In the genomic region with DNA sequence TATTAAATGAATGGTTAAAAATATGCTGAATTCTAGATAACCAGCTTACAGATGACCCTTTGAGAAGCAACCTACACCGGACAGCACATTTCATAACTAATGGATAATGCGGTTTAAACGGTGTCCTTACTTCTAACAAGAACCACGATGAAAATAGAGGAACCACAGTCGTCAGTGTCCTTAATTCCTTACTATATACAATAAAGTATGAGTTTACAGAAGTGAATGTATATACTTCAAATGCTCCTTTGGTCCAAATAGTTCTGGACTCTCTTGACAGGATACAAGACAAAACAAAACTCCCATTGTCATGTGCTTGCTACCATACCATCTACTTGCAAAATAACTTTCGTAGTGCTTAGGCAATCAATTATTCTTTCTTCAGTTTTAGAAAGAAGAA, we compare ENCODE assay signal across 11 cellular contexts. TPM values are rescaled to one million over a fixed set of nuclear protein-coding genes. Genes with fewer than 3 reads are reported as not detected.
DNase-seq lines count a peak whose midpoint lies in the region; ATAC-seq and TF ChIP-seq lines count a peak whose summit lies in the region.
"Had no signal": no experiment of that assay in that cellular context is flagged by ENCODE, and none has a peak within 500 bp of the region (broad histone marks: within the 10 kb centered on the region; RNA-seq: fewer than 3 reads in every experiment).

No MANE protein-coding gene starts in this region.

- H3K4me1 Mint-ChIP-seq in activated naive CD4-positive, alpha-beta T cell treated with anti-CD3 and anti-CD28 coated beads for 36 hours (ENCODE audit: low read depth), result peaks cover 52% of the 10 kb centered on the region

- peaks cover 29% of the 10 kb centered on the region for H3F3A ChIP-seq in SU-DHL-6 (ENCODE audit: insufficient read depth)

- CTCF ChIA-PET in activated naive CD4-positive, alpha-beta T cell treated with anti-CD3 and anti-CD28 coated beads for 36 hours (lab: Charles Lee), result interaction anchor here (1.4 to 1.5 kb wide), 2 partner anchors 180 to 201 kb away, joined by 3 to 8 read pairs; no protein-coding TSS in a partner anchor

- H3K4me2 ChIP-seq in SU-DHL-6 (ENCODE audit: low read depth, low read length, poor library complexity, severe bottlenecking), result peak overlapping the region; percentile 77

- H3K9me3 Mint-ChIP-seq in activated naive CD4-positive, alpha-beta T cell treated with anti-CD3 and anti-CD28 coated beads for 36 hours, result no peaks in the 10 kb centered on the region
- H3K9me3 Mint-ChIP-seq: CD8-positive, alpha-beta T cell; naive B cell had no signal

- no peaks in the 10 kb centered on the region for H3K27me3 ChIP-seq in SU-DHL-6 (ENCODE audit: low read length)
- H3K27me3 ChIP-seq: Peyer's patch had no signal

- peak overlapping the region; percentile 92 for H3K4me3 Mint-ChIP-seq in activated naive CD4-positive, alpha-beta T cell treated with anti-CD3 and anti-CD28 coated beads for 36 hours
- H3K4me3 Mint-ChIP-seq: CD8-positive, alpha-beta T cell had no signal

- no peak overlapping the region for H2AFZ ChIP-seq in SU-DHL-6 (ENCODE audit: low read depth, low read length, severe bottlenecking)

- peak overlapping the region; percentile 58 for H3K4me3 ChIP-seq in SU-DHL-6 (ENCODE audit: insufficient read depth, low read length, poor library complexity, severe bottlenecking)

- peaks cover 64% of the 10 kb centered on the region for H3K36me3 Mint-ChIP-seq in activated naive CD4-positive, alpha-beta T cell treated with anti-CD3 and anti-CD28 coated beads for 36 hours (ENCODE audit: low read depth)

- no peak for DNase-seq in activated naive CD4-positive, alpha-beta T cell treated with anti-CD3 and anti-CD28 coated beads for 36 hours
- DNase-seq in activated naive CD4-positive, alpha-beta T cell (lab: John Stamatoyannopoulos, UW), result no peak
- peak; percentile 18 for DNase-seq in fibroblast of peridontal ligament (ENCODE audit: extremely low read depth)
- DNase-seq in substantia nigra (lab: John Stamatoyannopoulos, UW), result no peak
- no peak for DNase-seq in HCEC 1CT
- DNase-seq in occipital lobe (lab: John Stamatoyannopoulos, UW), result no peak
- DNase-seq: CD8-positive, alpha-beta T cell; naive B cell; Peyer's patch had no signal

- peaks cover 38% of the 10 kb centered on the region for H4K20me1 ChIP-seq in SU-DHL-6 (ENCODE audit: low read depth, low read length)

- TF ChIP-seq CTCF in SU-DHL-6 (IDR thresholded peaks at IDR 0.05; ENCODE audit: insufficient read depth, low read length, poor library complexity, severe bottlenecking), result no peak

- H3K9ac ChIP-seq in SU-DHL-6 (ENCODE audit: low read length), result peak overlapping the region; percentile 85

- H3K79me2 ChIP-seq in SU-DHL-6 (ENCODE audit: insufficient read depth, low read length), result peaks cover 68% of the 10 kb centered on the region

- H3K9me3 ChIP-seq in SU-DHL-6 (ENCODE audit: insufficient read depth, low read length), result no peaks in the 10 kb centered on the region
- H3K9me3 ChIP-seq: Peyer's patch had no signal

- intact Hi-C loops in activated naive CD4-positive, alpha-beta T cell treated with anti-CD3 and anti-CD28 coated beads for 36 hours (cut with micrococcal nuclease), result loop anchor here (10.0 kb wide), 4 partner anchors 582 to 1462 kb away; a partner anchor contains a TSS

- no peaks in the 10 kb centered on the region for H3K9me2 ChIP-seq in SU-DHL-6 (replicated peaks; ENCODE audit: insufficient read depth, low read length)

- H3K27ac ChIP-seq in SU-DHL-6 (ENCODE audit: low read depth, low read length) (peak overlapping the region; percentile 19; the same call in 1 of the 2 replicates), substantia nigra (ENCODE audit: low read depth, low read length, poor library complexity, severe bottlenecking) (peak overlapping the region; percentile 35)

- no peaks in the 10 kb centered on the region; the same call in 1 of the 2 replicates for H3K36me3 ChIP-seq in SU-DHL-6 (ENCODE audit: low read length)
- H3K36me3 ChIP-seq: Peyer's patch had no signal

- no peak for ATAC-seq in GM18907 (IDR thresholded peaks at IDR 0.05; ENCODE audit: unreplicated experiment)
- ATAC-seq: CD8-positive, alpha-beta T cell had no signal

- H3K27ac Mint-ChIP-seq in activated naive CD4-positive, alpha-beta T cell treated with anti-CD3 and anti-CD28 coated beads for 36 hours, result peak overlapping the region; percentile 98
- H3K27ac Mint-ChIP-seq: CD8-positive, alpha-beta T cell had no signal

- no peaks in the 10 kb centered on the region for H3K27me3 Mint-ChIP-seq in activated naive CD4-positive, alpha-beta T cell treated with anti-CD3 and anti-CD28 coated beads for 36 hours (ENCODE audit: low read depth)
- H3K27me3 Mint-ChIP-seq: naive B cell had no signal

RNA-seq across cellular contexts. Expression of a gene that starts 2.4 kb away (rescaled TPM):
- total RNA-seq in activated naive CD4-positive, alpha-beta T cell treated with anti-CD3 and anti-CD28 coated beads for 36 hours, result 1,000 to 10,000 TPM in 1 of 2 experiments, 100 to 1,000 TPM in 1; 932 to 1,015 TPM
- 83.3 TPM for total RNA-seq in occipital lobe

Comparison
In these comparisons a context has a peak if more than half of its experiments do, and no peak if none do; other contexts are left out.
1. RNA of a gene that starts 2.4 kb away (total RNA-seq): 932 to 1,015 TPM in activated naive CD4-positive, alpha-beta T cell treated with anti-CD3 and anti-CD28 coated beads for 36 hours; 83.3 TPM in occipital lobe (single experiment); every median in the first group is over 10 times any median in the second.